Comparison of ENCODE assay signal across 8 cellular contexts in genomic region chr12:104682790-104683279, GRCh38.
A peak's percentile ranks its signal among the peaks of the same experiment; 100 is the strongest.
DNase-seq lines count a peak whose midpoint lies in the region; ATAC-seq and TF ChIP-seq lines count a peak whose summit lies in the region.

No MANE protein-coding gene starts in this region.

- H3K9me3 ChIP-seq in mononuclear cell (ENCODE audit: low read depth, low read length): no peaks in the 10 kb centered on the region

- peak overlapping the region; percentile 29 for H3K4me3 ChIP-seq in mononuclear cell (ENCODE audit: low read length)

- TF ChIP-seq CTCF in chondrocyte (IDR thresholded peaks at IDR 0.05): no peak

- no peak overlapping the region for H3K4me3 Mint-ChIP-seq in chondrocyte (ENCODE audit: unreplicated experiment)

- no peaks in the 10 kb centered on the region for H3K36me3 Mint-ChIP-seq in chondrocyte (ENCODE audit: low read depth)

- no peak overlapping the region for H3K27ac Mint-ChIP-seq in chondrocyte (ENCODE audit: unreplicated experiment)

- H3K4me1 Mint-ChIP-seq in chondrocyte (ENCODE audit: low read depth): peaks cover 9% of the 10 kb centered on the region

- H3K27me3 Mint-ChIP-seq in chondrocyte (ENCODE audit: low read depth): no peaks in the 10 kb centered on the region

- no peaks in the 10 kb centered on the region for H3K27me3 ChIP-seq in mononuclear cell (ENCODE audit: insufficient read depth, low read length)

- peaks cover 90% of the 10 kb centered on the region for H3K4me1 ChIP-seq in mononuclear cell (ENCODE audit: insufficient read depth, low read length)

- ATAC-seq in GM18502 (IDR thresholded peaks at IDR 0.05; ENCODE audit: poor library complexity, unreplicated experiment) (peak; percentile 64), HG03175 (IDR thresholded peaks at IDR 0.05; ENCODE audit: unreplicated experiment) (peak; percentile 67), GM19455 (IDR thresholded peaks at IDR 0.05; ENCODE audit: unreplicated experiment) (no peak)

- peaks cover 3% of the 10 kb centered on the region for H3K9me3 Mint-ChIP-seq in chondrocyte (ENCODE audit: low read depth)

- DNase-seq in activated CD4-positive, alpha-beta T cell treated with anti-CD3 and anti-CD28 coated beads, Interleukin-2, amount 50 U/mL, for 4 hours: peak; percentile 68 to 70
- DNase-seq in chondrocyte (ENCODE audit: low spot score) (no peak), NCI-H2107 treated with DMSO at 0.1 percent for 48 hours (lab: John Stamatoyannopoulos, UW; ENCODE audit: unreplicated experiment) (no peak), SHP77 (lab: John Stamatoyannopoulos, UW) (no peak)

Comparison
In these comparisons a context has a peak if more than half of its experiments do, and no peak if none do; other contexts are left out.
1. DNase-seq: peak in activated CD4-positive, alpha-beta T cell treated with anti-CD3 and anti-CD28 coated beads, Interleukin-2, amount 50 U/mL, for 4 hours (2 of 2); none in chondrocyte (single experiment), NCI-H2107 treated with DMSO at 0.1 percent for 48 hours (single experiment) and SHP77 (0 of 2).